In the genomic region with DNA sequence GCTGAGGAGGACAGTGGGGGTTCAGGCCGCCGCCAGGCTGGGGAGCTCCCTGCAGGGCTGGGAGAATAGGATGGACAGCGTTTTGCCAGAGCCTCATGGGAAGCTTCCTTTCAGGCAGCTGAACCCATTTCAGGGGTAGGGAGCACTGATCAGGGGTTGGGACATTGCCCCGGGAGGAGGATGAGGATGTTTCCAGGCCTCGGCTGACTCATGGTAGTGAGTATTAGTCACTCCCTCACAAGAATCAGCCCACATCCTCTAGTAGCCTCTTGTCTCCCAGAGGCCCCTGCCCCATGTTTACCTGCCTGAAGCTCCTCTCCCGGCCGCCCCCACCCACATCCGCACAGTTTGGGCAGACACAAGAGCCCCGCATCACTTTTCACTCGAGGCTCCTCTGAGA, we compare ENCODE assay signal across 11 cellular contexts.
DNase-seq lines count a peak whose midpoint lies in the region; TF ChIP-seq lines count a peak whose summit lies in the region.
"Had no signal": no experiment of that assay in that cellular context is flagged by ENCODE, and none has a peak within 500 bp of the region (broad histone marks: within the 10 kb centered on the region; RNA-seq: fewer than 3 reads in every experiment).

No MANE protein-coding gene starts in this region.

- H3K36me3 ChIP-seq in breast epithelium: no peaks in the 10 kb centered on the region
- H3K36me3 ChIP-seq in suprapubic skin: no peaks in the 10 kb centered on the region
- H3K36me3 ChIP-seq: neutrophil, SJSA1 had no signal

- POLR2A ChIA-PET in MCF 10A (lab: Yijun Ruan, JAX): interaction anchor here (0.6 to 2.6 kb wide), 16 partner anchors 8 to 1028 kb away, joined by 3 to 13 read pairs (median 4); partner anchors contain the start of gene ZFP36L1

- H3K9me3 ChIP-seq in breast epithelium (no peaks in the 10 kb centered on the region), suprapubic skin (no peaks in the 10 kb centered on the region)
- H3K9me3 ChIP-seq: neutrophil, SJSA1 had no signal

- H3K9me3 Mint-ChIP-seq in MCF 10A (ENCODE audit: unreplicated experiment): peaks cover 7% of the 10 kb centered on the region

- DNase-seq in MCF 10A (ENCODE audit: unreplicated experiment) (peak; percentile 91), breast epithelium (ENCODE audit: low spot score in 2 of 2) (no peak), SK-MEL-5 (ENCODE audit: low read depth, low spot score) (peak; percentile 4), fibroblast of peridontal ligament (ENCODE audit: extremely low read depth) (peak; percentile 60), suprapubic skin (ENCODE audit: low spot score in 2 of 2) (no peak), DMS153 (lab: John Stamatoyannopoulos, UW) (no peak), iPS-NIHi7 (ENCODE audit: extremely low spot score) (no peak), DMS79 (lab: John Stamatoyannopoulos, UW) (no peak)
- DNase-seq: activated gamma-delta T cell had no signal

- no peak overlapping the region for H3K4me3 Mint-ChIP-seq in MCF 10A (ENCODE audit: unreplicated experiment)

- in situ Hi-C loops in SK-MEL-5 (cut with HindIII; ENCODE audit: low pct_unique_long_range_greater_than_20kb, low sequenced_read_pairs): no loop called here

- peaks cover 43% of the 10 kb centered on the region for H3K4me1 Mint-ChIP-seq in MCF 10A (ENCODE audit: insufficient read depth, unreplicated experiment)

- H3K4me1 ChIP-seq in breast epithelium (peaks cover 0 to 3% of the 10 kb centered on the region in 2 donors), suprapubic skin (peaks cover 55% of the 10 kb centered on the region)

- H3K27me3 ChIP-seq in breast epithelium: no peaks in the 10 kb centered on the region
- H3K27me3 ChIP-seq in suprapubic skin: no peaks in the 10 kb centered on the region
- H3K27me3 ChIP-seq: neutrophil, SJSA1 had no signal

- H3K4me3 ChIP-seq in breast epithelium (no peak overlapping the region), suprapubic skin (no peak overlapping the region)
- H3K4me3 ChIP-seq: SJSA1 had no signal

- no peak for TF ChIP-seq POLR2A in breast epithelium (IDR thresholded peaks at IDR 0.05)
- no peak for TF ChIP-seq POLR2A in suprapubic skin (IDR thresholded peaks at IDR 0.05)

- H3K27ac Mint-ChIP-seq in MCF 10A (ENCODE audit: low read depth, unreplicated experiment): peak overlapping the region; percentile 67

- intact Hi-C loops in MCF 10A (cut with micrococcal nuclease): no loop called here
- intact Hi-C loops in breast epithelium (cut with DNase I; ENCODE audit: low total_unique reads): no loop called here

- CTCF ChIA-PET in MCF 10A (lab: Yijun Ruan, JAX): interaction anchor here (0.5 to 1.1 kb wide), 6 partner anchors 10 to 231 kb away, joined by 3 to 4 read pairs (median 3); no protein-coding TSS in a partner anchor

- H3K27me3 Mint-ChIP-seq in MCF 10A (ENCODE audit: insufficient read depth, unreplicated experiment): no peaks in the 10 kb centered on the region

- TF ChIP-seq EP300 in suprapubic skin (IDR thresholded peaks at IDR 0.05): no peak

- no TSS peak for BruUV-seq in MCF 10A (replicated peaks; lab: Mats Ljungman, UMichigan)

- TF ChIP-seq CTCF in MCF 10A (IDR thresholded peaks at IDR 0.05; ENCODE audit: unreplicated experiment) (no peak), breast epithelium (IDR thresholded peaks at IDR 0.05) (no peak), suprapubic skin (IDR thresholded peaks at IDR 0.05) (no peak)

- whole genome bisulfite sequencing in suprapubic skin: 77% methylated on average over 10 of the region's 10 CpGs

- H3K27ac ChIP-seq in breast epithelium (no peak overlapping the region), suprapubic skin (peak overlapping the region; percentile 23)
- H3K27ac ChIP-seq: neutrophil, SJSA1 had no signal

- H3K36me3 Mint-ChIP-seq in MCF 10A (ENCODE audit: insufficient read depth, unreplicated experiment): no peaks in the 10 kb centered on the region

Comparison
In these comparisons a context has a peak if more than half of its experiments do, and no peak if none do; other contexts are left out.
1. DNase-seq: peak in MCF 10A (single experiment), SK-MEL-5 (single experiment) and fibroblast of peridontal ligament (single experiment); none in breast epithelium (0 of 2), suprapubic skin (0 of 2), DMS153 (single experiment), iPS-NIHi7 (single experiment) and DMS79 (single experiment).